ENCODE assay signal across 25 cellular contexts in genomic region chr5:56550227-56550626, GRCh38.
"Had no signal": no experiment of that assay in that cellular context is flagged by ENCODE, and none has a peak within 500 bp of the region (broad histone marks: within the 10 kb centered on the region; RNA-seq: fewer than 3 reads in every experiment).

No MANE protein-coding gene starts in this region.

- ATAC-seq: naive thymus-derived CD4-positive, alpha-beta T cell; natural killer cell treated with Interleukin-12 subunit alpha and Interleukin-12 subunit beta and Interleukin-15 and Interleukin-18, amount 100 ng/mL, for 72 hours; pancreas; right cardiac atrium; stimulated activated effector memory CD8-positive, alpha-beta T cell treated with anti-CD3 and anti-CD28 coated beads, Interleukin-12 subunit alpha, Interleukin-12 subunit beta, amount 100 ng/mL, for 72 hours had no signal

- H3K4me3 ChIP-seq: hepatocyte, lung, mucosa of descending colon, pancreas, prostate gland, sigmoid colon, spleen, suprapubic skin, thoracic aorta, tibial artery, vagina had no signal

- H3K9me3 Mint-ChIP-seq: naive thymus-derived CD4-positive, alpha-beta T cell; natural killer cell treated with Interleukin-12 subunit alpha and Interleukin-12 subunit beta and Interleukin-15 and Interleukin-18, amount 100 ng/mL, for 72 hours; stimulated activated effector memory CD8-positive, alpha-beta T cell treated with anti-CD3 and anti-CD28 coated beads, Interleukin-12 subunit alpha, Interleukin-12 subunit beta, amount 100 ng/mL, for 72 hours; stimulated activated naive CD8-positive, alpha-beta T cell treated with anti-CD3 and anti-CD28 coated beads, Interleukin-15, Interleukin-2, amounts not matched to agents 100 ng/mL and 50 ng/mL, for 24 hours had no signal

- H3K27ac ChIP-seq: hepatocyte, pancreas, prostate gland, sigmoid colon, suprapubic skin, thoracic aorta, tibial artery, vagina had no signal

- H3K4me2 ChIP-seq: hepatocyte had no signal

- H3K27ac Mint-ChIP-seq: naive thymus-derived CD4-positive, alpha-beta T cell; natural killer cell treated with Interleukin-12 subunit alpha and Interleukin-12 subunit beta and Interleukin-15 and Interleukin-18, amount 100 ng/mL, for 72 hours; stimulated activated effector memory CD8-positive, alpha-beta T cell treated with anti-CD3 and anti-CD28 coated beads, Interleukin-12 subunit alpha, Interleukin-12 subunit beta, amount 100 ng/mL, for 72 hours; stimulated activated naive CD8-positive, alpha-beta T cell treated with anti-CD3 and anti-CD28 coated beads, Interleukin-15, Interleukin-2, amounts not matched to agents 100 ng/mL and 50 ng/mL, for 24 hours had no signal

- DNase-seq: islet precursor cell; midbrain; mucosa of descending colon; naive thymus-derived CD4-positive, alpha-beta T cell; nucleus accumbens; pancreas; posterior cingulate gyrus; retina; right cardiac atrium; sigmoid colon; small intestine; spleen; stimulated activated CD4-positive, alpha-beta T cell treated with anti-CD3 and anti-CD28 coated beads, Interleukin-4, amount 100 ng/mL, for 24 hours; stimulated activated naive CD4-positive, alpha-beta T cell; trophoblast cell had no signal

- H3K36me3 ChIP-seq: pancreas, prostate gland, sigmoid colon, spleen, suprapubic skin, thoracic aorta, tibial artery, vagina had no signal

- H3K27me3 ChIP-seq: hepatocyte, pancreas, sigmoid colon, spleen, suprapubic skin, tibial artery, vagina had no signal

- H3K79me2 ChIP-seq: hepatocyte had no signal

- H3K4me1 ChIP-seq: pancreas, prostate gland, sigmoid colon had no signal

- H3K27me3 Mint-ChIP-seq: naive thymus-derived CD4-positive, alpha-beta T cell; natural killer cell treated with Interleukin-12 subunit alpha and Interleukin-12 subunit beta and Interleukin-15 and Interleukin-18, amount 100 ng/mL, for 72 hours; stimulated activated naive CD8-positive, alpha-beta T cell treated with anti-CD3 and anti-CD28 coated beads, Interleukin-15, Interleukin-2, amounts not matched to agents 100 ng/mL and 50 ng/mL, for 24 hours had no signal

- H3K36me3 Mint-ChIP-seq: naive thymus-derived CD4-positive, alpha-beta T cell; natural killer cell treated with Interleukin-12 subunit alpha and Interleukin-12 subunit beta and Interleukin-15 and Interleukin-18, amount 100 ng/mL, for 72 hours; stimulated activated effector memory CD8-positive, alpha-beta T cell treated with anti-CD3 and anti-CD28 coated beads, Interleukin-12 subunit alpha, Interleukin-12 subunit beta, amount 100 ng/mL, for 72 hours had no signal

- H3K9me3 ChIP-seq: mucosa of descending colon, pancreas, prostate gland, sigmoid colon, spleen, suprapubic skin, thoracic aorta, tibial artery, vagina had no signal

- H3K4me1 Mint-ChIP-seq: stimulated activated effector memory CD8-positive, alpha-beta T cell treated with anti-CD3 and anti-CD28 coated beads, Interleukin-12 subunit alpha, Interleukin-12 subunit beta, amount 100 ng/mL, for 72 hours had no signal

- H3K4me3 Mint-ChIP-seq: naive thymus-derived CD4-positive, alpha-beta T cell; natural killer cell treated with Interleukin-12 subunit alpha and Interleukin-12 subunit beta and Interleukin-15 and Interleukin-18, amount 100 ng/mL, for 72 hours; stimulated activated effector memory CD8-positive, alpha-beta T cell treated with anti-CD3 and anti-CD28 coated beads, Interleukin-12 subunit alpha, Interleukin-12 subunit beta, amount 100 ng/mL, for 72 hours; stimulated activated naive CD8-positive, alpha-beta T cell treated with anti-CD3 and anti-CD28 coated beads, Interleukin-15, Interleukin-2, amounts not matched to agents 100 ng/mL and 50 ng/mL, for 24 hours had no signal
